In genomic region chr9:106885451-106885850, GRCh38 we compare ENCODE assay signal across 12 cellular contexts. TPM values are rescaled to one million over a fixed set of nuclear protein-coding genes. Genes with fewer than 3 reads are reported as not detected.
DNase-seq lines count a peak whose midpoint lies in the region; ATAC-seq and TF ChIP-seq lines count a peak whose summit lies in the region.
"Had no signal": no experiment of that assay in that cellular context is flagged by ENCODE, and none has a peak within 500 bp of the region (broad histone marks: within the 10 kb centered on the region; RNA-seq: fewer than 3 reads in every experiment).

No MANE protein-coding gene starts in this region.

- no peak overlapping the region for H3K4me3 Mint-ChIP-seq in activated CD8-positive, alpha-beta memory T cell treated with anti-CD3 and anti-CD28 coated beads, Interleukin-2, amount 10 ng/mL, durations not matched to agents 7 days and 5 days
- H3K4me3 Mint-ChIP-seq: natural killer cell, WTC11 had no signal

- H3K9ac ChIP-seq in neuronal stem cell (ENCODE audit: low read depth, low read length, poor library complexity) = no peak overlapping the region

- no peak overlapping the region for H2BK120ac ChIP-seq in neuronal stem cell (ENCODE audit: low read depth, low read length)

- no peak overlapping the region for H3K18ac ChIP-seq in neuronal stem cell (ENCODE audit: low read length)

- H2BK15ac ChIP-seq in neuronal stem cell (ENCODE audit: low read length) = no peak overlapping the region

- H3K27me3 ChIP-seq in left ventricle myocardium inferior (ENCODE audit: low read depth) (no peaks in the 10 kb centered on the region), vagina (no peaks in the 10 kb centered on the region), neuronal stem cell (ENCODE audit: control insufficient read depth in 3 of 3, insufficient read depth in 3 of 3, low read depth in 1 of 3, low read length in 3 of 3) (no peaks in the 10 kb centered on the region)

- H3K9me3 ChIP-seq in left ventricle myocardium inferior (replicated peaks) = no peaks in the 10 kb centered on the region
- H3K9me3 ChIP-seq in vagina = no peaks in the 10 kb centered on the region
- H3K9me3 ChIP-seq in neuronal stem cell (replicated peaks in 1 of 2; ENCODE audit: control insufficient read depth in 2 of 2, insufficient read depth in 1 of 2, low read depth in 1 of 2, low read length in 2 of 2) = peaks cover 3 to 55% of the 10 kb centered on the region in 2 donors

- H3K36me3 Mint-ChIP-seq in activated CD8-positive, alpha-beta memory T cell treated with anti-CD3 and anti-CD28 coated beads, Interleukin-2, amount 10 ng/mL, durations not matched to agents 7 days and 5 days = no peaks in the 10 kb centered on the region
- H3K36me3 Mint-ChIP-seq: natural killer cell had no signal

- no peak overlapping the region for H4K8ac ChIP-seq in neuronal stem cell (ENCODE audit: low read depth, low read length)

- H3K4me1 ChIP-seq in left ventricle myocardium inferior = peaks cover 59% of the 10 kb centered on the region
- H3K4me1 ChIP-seq in vagina = peaks cover 74% of the 10 kb centered on the region
- H3K4me1 ChIP-seq in neuronal stem cell (ENCODE audit: control insufficient read depth in 2 of 2, insufficient read depth in 1 of 2, low read depth in 1 of 2, low read length in 2 of 2) = peaks cover 2 to 8% of the 10 kb centered on the region in 2 donors

- peaks cover 5% of the 10 kb centered on the region for H3K9me3 Mint-ChIP-seq in activated CD8-positive, alpha-beta memory T cell treated with anti-CD3 and anti-CD28 coated beads, Interleukin-2, amount 10 ng/mL, durations not matched to agents 7 days and 5 days (ENCODE audit: low read depth)

- no peak overlapping the region for H3K14ac ChIP-seq in neuronal stem cell (ENCODE audit: low read length)

- H3K4ac ChIP-seq in neuronal stem cell (ENCODE audit: low read length) = no peak overlapping the region

- H3K27ac ChIP-seq in left ventricle myocardium inferior (replicated peaks) (no peak overlapping the region), vagina (peak overlapping the region; percentile 50), neuronal stem cell (replicated peaks; ENCODE audit: low read length) (no peak overlapping the region)
- H3K27ac ChIP-seq: HL-60 had no signal

- H2AK5ac ChIP-seq in neuronal stem cell (ENCODE audit: low read depth, low read length) = no peak overlapping the region

- no peaks in the 10 kb centered on the region for H3K4me1 Mint-ChIP-seq in activated CD8-positive, alpha-beta memory T cell treated with anti-CD3 and anti-CD28 coated beads, Interleukin-2, amount 10 ng/mL, durations not matched to agents 7 days and 5 days

- peaks cover 5% of the 10 kb centered on the region for H3K79me1 ChIP-seq in neuronal stem cell (ENCODE audit: low read depth, low read length)

- H3K36me3 ChIP-seq in left ventricle myocardium inferior (no peaks in the 10 kb centered on the region), vagina (no peaks in the 10 kb centered on the region), neuronal stem cell (replicated peaks in 1 of 2; ENCODE audit: control insufficient read depth in 2 of 2, insufficient read depth in 2 of 2, low read length in 2 of 2) (peaks cover 4 to 83% of the 10 kb centered on the region in 2 donors)

- H3K27ac Mint-ChIP-seq in activated CD8-positive, alpha-beta memory T cell treated with anti-CD3 and anti-CD28 coated beads, Interleukin-2, amount 10 ng/mL, durations not matched to agents 7 days and 5 days = no peak overlapping the region
- H3K27ac Mint-ChIP-seq: natural killer cell had no signal

- CTCF ChIA-PET in activated CD8-positive, alpha-beta memory T cell treated with anti-CD3 and anti-CD28 coated beads, Interleukin-2, amount 10 ng/mL, durations not matched to agents 7 days and 5 days (lab: Charles Lee) = no interaction called here

- DNase-seq in Right ventricle myocardium superior (no peak), left ventricle myocardium inferior (no peak), cardiac fibroblast (ENCODE audit: low read depth in 2 of 2) (peak; percentile 71 to 91), kidney glomerular epithelial cell (lab: John Stamatoyannopoulos, UW) (peak; percentile 17), vagina (ENCODE audit: extremely low spot score in 2 of 2) (no peak), iPS-NIHi7 (ENCODE audit: extremely low spot score) (no peak), neuronal stem cell (ENCODE audit: low spot score) (no peak)
- DNase-seq in activated CD8-positive, alpha-beta memory T cell treated with anti-CD3 and anti-CD28 coated beads, Interleukin-2, amount 10 ng/mL, durations not matched to agents 7 days and 5 days = no peak
- DNase-seq: natural killer cell, NCI-H1105 treated with DMSO at 0.1 percent for 48 hours had no signal

- H3K4me2 ChIP-seq in neuronal stem cell (ENCODE audit: insufficient read depth, low read length, poor library complexity, severe bottlenecking) = no peak overlapping the region

- ATAC-seq in Right ventricle myocardium superior (ENCODE audit: poor library complexity) = peak; percentile 39
- ATAC-seq in activated CD8-positive, alpha-beta memory T cell treated with anti-CD3 and anti-CD28 coated beads, Interleukin-2, amount 10 ng/mL, durations not matched to agents 7 days and 5 days = no peak
- ATAC-seq: natural killer cell, WTC11 had no signal

- H3K23ac ChIP-seq in neuronal stem cell (ENCODE audit: low read depth, low read length, poor library complexity) = no peak overlapping the region

- no peak overlapping the region for H2BK12ac ChIP-seq in neuronal stem cell (ENCODE audit: low read length)

- no peak for TF ChIP-seq POLR2A in vagina (IDR thresholded peaks at IDR 0.05)

- H2BK5ac ChIP-seq in neuronal stem cell (ENCODE audit: low read length) = no peak overlapping the region

- H4K91ac ChIP-seq in neuronal stem cell (ENCODE audit: low read depth, low read length, poor library complexity) = no peak overlapping the region

- intact Hi-C loops in Right ventricle myocardium superior (cut with DNase I) (no loop called here), left ventricle myocardium inferior (cut with micrococcal nuclease) (no loop called here), vagina (cut with DNase I) (no loop called here)

- no CpG with 5 or more reads among the region's 2 CpGs for WGBS in neuronal stem cell (ENCODE audit: extremely low coverage in 2 of 2, insufficient read length in 2 of 2, insufficient replicate concordance in 1 of 2), 2 donors

- TF ChIP-seq CTCF in left ventricle myocardium inferior (IDR thresholded peaks at IDR 0.05; ENCODE audit: borderline replicate concordance) (no peak), cardiac fibroblast (IDR thresholded peaks at IDR 0.05; ENCODE audit: low read depth, low read length) (no peak), vagina (IDR thresholded peaks at IDR 0.05) (no peak)

- no peaks in the 10 kb centered on the region for H3K27me3 Mint-ChIP-seq in activated CD8-positive, alpha-beta memory T cell treated with anti-CD3 and anti-CD28 coated beads, Interleukin-2, amount 10 ng/mL, durations not matched to agents 7 days and 5 days

- H2AFZ ChIP-seq in neuronal stem cell (ENCODE audit: low read length) = no peak overlapping the region

- H3K4me3 ChIP-seq in left ventricle myocardium inferior (no peak overlapping the region), cardiac fibroblast (replicated peaks in 1 of 2; ENCODE audit: low read depth in 2 of 2, low read length in 2 of 2) (no peak overlapping the region), vagina (no peak overlapping the region), neuronal stem cell (ENCODE audit: low read length in 2 of 2) (no peak overlapping the region)

RNA-seq across cellular contexts. Expression of gene ZNF462, which starts 22.5 kb away (rescaled TPM):
- total RNA-seq in Right ventricle myocardium superior = 21.2 TPM
- total RNA-seq in left ventricle myocardium inferior = 29.2 TPM
- 28.5 TPM for total RNA-seq in vagina
- total RNA-seq in activated CD8-positive, alpha-beta memory T cell treated with anti-CD3 and anti-CD28 coated beads, Interleukin-2, amount 10 ng/mL, durations not matched to agents 7 days and 5 days = under 1 TPM; 0.18 to 0.26 TPM
- 23.7 TPM for polyA plus RNA-seq in neuronal stem cell (2013, experiment 1 of 2)
- 26.0 TPM for polyA plus RNA-seq in neuronal stem cell (2013, experiment 2 of 2)

Comparison
In these comparisons a context has a peak if more than half of its experiments do, and no peak if none do; other contexts are left out.
1. DNase-seq: peak in cardiac fibroblast (2 of 2) and kidney glomerular epithelial cell (single experiment); none in Right ventricle myocardium superior (single experiment), left ventricle myocardium inferior (single experiment), vagina (0 of 2), activated CD8-positive, alpha-beta memory T cell treated with anti-CD3 and anti-CD28 coated beads, Interleukin-2, amount 10 ng/mL, durations not matched to agents 7 days and 5 days (single experiment), iPS-NIHi7 (single experiment) and neuronal stem cell (single experiment).
2. RNA of gene ZNF462, which starts 22.5 kb away (total RNA-seq): 29.2 TPM in left ventricle myocardium inferior (single experiment), 28.5 TPM in vagina (single experiment) and 21.2 TPM in Right ventricle myocardium superior (single experiment); 0.18 to 0.26 TPM in activated CD8-positive, alpha-beta memory T cell treated with anti-CD3 and anti-CD28 coated beads, Interleukin-2, amount 10 ng/mL, durations not matched to agents 7 days and 5 days; every median in the first group is over 10 times any median in the second.